ENCODE assay signal across 1 cellular context in genomic region chr11:64306876-64307622, GRCh38.
TF ChIP-seq lines count a peak whose summit lies in the region.

No MANE protein-coding gene starts in this region.

TF ChIP-seq in H1, 55 proteins besides CTCF, POLR2A, EP300 and RAD21:
- TF ChIP-seq BACH1 (IDR thresholded peaks at IDR 0.05; ENCODE audit: low read length) (no peak), MAFK (IDR thresholded peaks at IDR 0.05; ENCODE audit: low read depth, low read length) (no peak), SIN3A (conservative IDR thresholded peaks at IDR 0.05 in 1 of 2, IDR thresholded peaks at IDR 0.05 in 1 of 2; ENCODE audit: low read depth in 1 of 2, low read length in 2 of 2) (no peak), EZH2 (IDR thresholded peaks at IDR 0.05; ENCODE audit: low read depth, low read length, severe bottlenecking) (no peak), KDM4A (IDR thresholded peaks at IDR 0.05; ENCODE audit: low read depth, low read length, severe bottlenecking) (no peak), CHD7 (IDR thresholded peaks at IDR 0.05; ENCODE audit: insufficient replicate concordance, low read length) (no peak), TCF12 (IDR thresholded peaks at IDR 0.05; ENCODE audit: low read depth, low read length) (no peak), GTF2F1 (IDR thresholded peaks at IDR 0.05; ENCODE audit: borderline replicate concordance, low read depth, low read length) (no peak), SIRT6 (IDR thresholded peaks at IDR 0.05; ENCODE audit: low read length) (no peak), KDM1A (IDR thresholded peaks at IDR 0.05; ENCODE audit: borderline replicate concordance, low read length) (no peak), NANOG (IDR thresholded peaks at IDR 0.05; ENCODE audit: insufficient read depth, low read depth, low read length, poor library complexity, severe bottlenecking) (no peak), RXRA (IDR thresholded peaks at IDR 0.05; ENCODE audit: insufficient read depth, low read depth, low read length) (no peak), TAF1 (IDR thresholded peaks at IDR 0.05; ENCODE audit: low read depth, low read length) (no peak), SP4 (IDR thresholded peaks at IDR 0.05; ENCODE audit: low read length) (no peak), POLR2AphosphoS5 (IDR thresholded peaks at IDR 0.05; ENCODE audit: low read depth, low read length) (no peak)
